16 cellular contexts compared by ENCODE assay signal in genomic region chr1:157596384-157596783, GRCh38.
DNase-seq lines count a peak whose midpoint lies in the region; ATAC-seq and TF ChIP-seq lines count a peak whose summit lies in the region.
"Had no signal": no experiment of that assay in that cellular context is flagged by ENCODE, and none has a peak within 500 bp of the region (broad histone marks: within the 10 kb centered on the region; RNA-seq: fewer than 3 reads in every experiment).

No MANE protein-coding gene starts in this region.

- no peak overlapping the region for H3K27ac ChIP-seq in DOHH2 (ENCODE audit: low read depth, low read length)
- H3K27ac ChIP-seq: upper lobe of left lung had no signal

- H3K4me2 ChIP-seq in DOHH2 (ENCODE audit: low read length), result peak overlapping the region; percentile 75; the same call in 1 of the 2 replicates
- H3K4me2 ChIP-seq: SK-N-SH had no signal

- no peaks in the 10 kb centered on the region for H3K79me2 ChIP-seq in DOHH2 (ENCODE audit: control insufficient read depth, low read length)

- no peaks in the 10 kb centered on the region for H3K27me3 ChIP-seq in DOHH2 (ENCODE audit: control insufficient read depth, low read length)
- H3K27me3 ChIP-seq: upper lobe of left lung had no signal

- H3K9me2 ChIP-seq in DOHH2 (replicated peaks; ENCODE audit: control insufficient read depth, low read length), result no peaks in the 10 kb centered on the region
- H3K9me2 ChIP-seq: SK-N-SH had no signal

- DNase-seq in CD1c-positive myeloid dendritic cell (ENCODE audit: extremely low spot score), result no peak
- no peak for DNase-seq in stimulated activated naive CD8-positive, alpha-beta T cell treated with anti-CD3 and anti-CD28 coated beads, Interleukin-15, Interleukin-2, amounts not matched to agents 100 U/mL and 50 U/mL, for 24 hours
- no peak for DNase-seq in GM19240 (ENCODE audit: insufficient read length, low spot score)
- DNase-seq in NCI-H524 (lab: John Stamatoyannopoulos, UW), result no peak
- DNase-seq: activated CD4-positive, alpha-beta T cell treated with anti-CD3 and anti-CD28 coated beads for 1 hour; activated T-cell treated with anti-CD3 and anti-CD28 coated beads, Interleukin-2, amount 50 U/mL, for 24 hours; amniotic stem cell; DMS153; mesendoderm; NCI-H2081 treated with DMSO at 0.1 percent for 48 hours; SK-N-SH; upper lobe of left lung had no signal

- ATAC-seq in GM19395 (IDR thresholded peaks at IDR 0.05; ENCODE audit: unreplicated experiment) (peak; percentile 49), HG02798 (IDR thresholded peaks at IDR 0.05; ENCODE audit: poor library complexity, unreplicated experiment) (peak; percentile 62), HG03521 (IDR thresholded peaks at IDR 0.05; ENCODE audit: unreplicated experiment) (peak; percentile 49)
- ATAC-seq in stimulated activated naive CD8-positive, alpha-beta T cell treated with anti-CD3 and anti-CD28 coated beads, Interleukin-15, Interleukin-2, amounts not matched to agents 100 U/mL and 50 U/mL, for 24 hours, result no peak

- no peak overlapping the region for H3K4me3 ChIP-seq in DOHH2 (ENCODE audit: low read length)
- H3K4me3 ChIP-seq: upper lobe of left lung had no signal

- H4K20me1 ChIP-seq in DOHH2 (ENCODE audit: control insufficient read depth, insufficient read depth, low read depth, low read length), result no peaks in the 10 kb centered on the region

- TF ChIP-seq CTCF in DOHH2 (IDR thresholded peaks at IDR 0.05; ENCODE audit: low read depth, low read length, poor library complexity, severe bottlenecking), result no peak

- H3F3A ChIP-seq in DOHH2 (ENCODE audit: control insufficient read depth, insufficient read depth), result peaks cover 9% of the 10 kb centered on the region

- H3K4me1 ChIP-seq in DOHH2 (ENCODE audit: control insufficient read depth, low read length), result peaks cover 55% of the 10 kb centered on the region
- H3K4me1 ChIP-seq: upper lobe of left lung had no signal

- no peaks in the 10 kb centered on the region for H3K36me3 ChIP-seq in DOHH2 (ENCODE audit: control insufficient read depth, low read length)
- H3K36me3 ChIP-seq: upper lobe of left lung had no signal

- H3K9me3 ChIP-seq in DOHH2 (ENCODE audit: control insufficient read depth, insufficient read depth, low read length), result no peaks in the 10 kb centered on the region
- H3K9me3 ChIP-seq: SK-N-SH, upper lobe of left lung had no signal
